18 cellular contexts compared by ENCODE assay signal in the genomic region with DNA sequence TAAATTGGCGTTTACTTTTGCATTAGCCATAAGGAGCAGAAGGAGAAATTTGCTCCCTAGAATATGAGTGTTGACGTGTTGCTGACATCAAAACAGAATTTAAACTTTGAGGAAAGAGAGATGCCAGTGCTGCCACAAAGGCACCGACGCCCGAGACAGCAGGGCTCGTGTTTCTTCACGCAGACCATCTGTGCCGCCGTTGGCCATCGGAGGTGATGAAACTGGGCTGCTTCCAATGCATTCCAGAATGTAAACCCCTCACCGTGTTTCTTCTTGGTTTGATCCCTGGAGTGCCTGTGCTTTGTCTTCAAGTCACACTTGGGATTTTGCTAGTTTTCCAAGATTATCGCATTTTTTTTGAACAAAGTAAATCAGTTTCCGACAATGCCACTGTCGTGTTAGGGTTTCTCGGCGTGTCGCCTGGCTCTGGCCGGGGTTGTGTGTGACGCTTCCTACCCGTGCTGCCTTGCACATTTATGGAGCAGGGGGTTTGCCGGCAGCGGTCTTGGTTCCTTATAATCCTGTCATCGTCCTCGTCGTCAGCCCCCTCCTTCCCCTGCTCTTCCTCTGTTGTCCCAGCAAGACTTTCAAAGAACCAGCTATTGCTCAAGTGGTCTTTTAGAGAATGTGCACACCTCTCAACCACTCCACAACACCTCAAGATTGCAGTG.
DNase-seq lines count a peak whose midpoint lies in the region; ATAC-seq and TF ChIP-seq lines count a peak whose summit lies in the region.
"Had no signal": no experiment of that assay in that cellular context is flagged by ENCODE, and none has a peak within 500 bp of the region (broad histone marks: within the 10 kb centered on the region; RNA-seq: fewer than 3 reads in every experiment).

No MANE protein-coding gene starts in this region.

- intact Hi-C loops in activated CD4-positive, alpha-beta memory T cell treated with anti-CD3 and anti-CD28 coated beads for 36 hours (cut with micrococcal nuclease) = no loop called here

- peaks cover 7% of the 10 kb centered on the region for H3K4me1 Mint-ChIP-seq in activated CD4-positive, alpha-beta memory T cell treated with anti-CD3 and anti-CD28 coated beads, Interleukin-2, amount 10 ng/mL, durations not matched to agents 7 days and 5 days
- H3K4me1 Mint-ChIP-seq in activated CD4-positive, alpha-beta memory T cell treated with anti-CD3 and anti-CD28 coated beads for 36 hours (ENCODE audit: low read depth) = peaks cover 11% of the 10 kb centered on the region
- H3K4me1 Mint-ChIP-seq in immature natural killer cell = peaks cover 18 to 25% of the 10 kb centered on the region in 2 donors

- H3K36me3 ChIP-seq in RWPE2 (ENCODE audit: low read depth) = no peaks in the 10 kb centered on the region

- peaks cover 10% of the 10 kb centered on the region for H3K27me3 Mint-ChIP-seq in activated CD4-positive, alpha-beta memory T cell treated with anti-CD3 and anti-CD28 coated beads, Interleukin-2, amount 10 ng/mL, durations not matched to agents 7 days and 5 days
- no peaks in the 10 kb centered on the region for H3K27me3 Mint-ChIP-seq in activated CD4-positive, alpha-beta memory T cell treated with anti-CD3 and anti-CD28 coated beads for 36 hours
- peaks cover 2 to 10% (median 3%) of the 10 kb centered on the region in 3 donors for H3K27me3 Mint-ChIP-seq in immature natural killer cell (ENCODE audit: low read depth in 3 of 3)

- no peaks in the 10 kb centered on the region for H3K4me1 ChIP-seq in RWPE2 (ENCODE audit: insufficient read depth, poor library complexity, severe bottlenecking)

- TF ChIP-seq CTCF in RWPE2 (IDR thresholded peaks at IDR 0.05; ENCODE audit: poor library complexity, severe bottlenecking) = no peak

- no peaks in the 10 kb centered on the region for H3K9me3 ChIP-seq in RWPE2 (ENCODE audit: severe bottlenecking)

- ATAC-seq in RWPE2 (ENCODE audit: low read depth) (no peak), HG03432 (IDR thresholded peaks at IDR 0.05; ENCODE audit: unreplicated experiment) (no peak)
- ATAC-seq: activated naive CD4-positive, alpha-beta T cell treated with anti-CD3 and anti-CD28 coated beads, Interleukin-2, amount 50 U/mL, for 72 hours; left colon had no signal

- CTCF ChIA-PET in activated CD4-positive, alpha-beta memory T cell treated with anti-CD3 and anti-CD28 coated beads, Interleukin-2, amount 10 ng/mL, durations not matched to agents 7 days and 5 days (lab: Charles Lee) = no interaction called here
- CTCF ChIA-PET in activated CD4-positive, alpha-beta memory T cell treated with anti-CD3 and anti-CD28 coated beads for 36 hours (lab: Charles Lee) = no interaction called here

- no peaks in the 10 kb centered on the region for H3K27me3 ChIP-seq in RWPE2 (ENCODE audit: insufficient read depth, poor library complexity, severe bottlenecking)

- peak; percentile 6 for DNase-seq in activated CD4-positive, alpha-beta memory T cell treated with anti-CD3 and anti-CD28 coated beads, Interleukin-2, amount 10 ng/mL, durations not matched to agents 7 days and 5 days
- DNase-seq in activated CD4-positive, alpha-beta memory T cell treated with anti-CD3 and anti-CD28 coated beads for 36 hours = no peak
- peak; percentile 36 for DNase-seq in RWPE2 (ENCODE audit: low spot score)
- DNase-seq in immature natural killer cell = no peak
- DNase-seq in stimulated activated CD8-positive, alpha-beta memory T cell treated with anti-CD3 and anti-CD28 coated beads, Interleukin-4, amount 100 ng/mL, for 48 hours = peak; percentile 12
- no peak for DNase-seq in stimulated activated CD4-positive, alpha-beta T cell treated with anti-CD3 and anti-CD28 coated beads, Interleukin-4, amount 100 ng/mL, for 4 hours
- DNase-seq in NOMO-1 (lab: John Stamatoyannopoulos, UW; ENCODE audit: unreplicated experiment in 2 of 2) = no peak
- DNase-seq: DMS 273 treated with DMSO at 0.1 percent for 48 hours; NCI-H1105; NCI-H2171; occipital lobe; stimulated activated CD4-positive, alpha-beta T cell treated with anti-CD3 and anti-CD28 coated beads, Interleukin-2, amount 100 ng/mL, for 48 hours; T-helper 9 cell had no signal

- H3K9me3 Mint-ChIP-seq in activated CD4-positive, alpha-beta memory T cell treated with anti-CD3 and anti-CD28 coated beads, Interleukin-2, amount 10 ng/mL, durations not matched to agents 7 days and 5 days = peaks cover 5% of the 10 kb centered on the region
- peaks cover 5% of the 10 kb centered on the region for H3K9me3 Mint-ChIP-seq in activated CD4-positive, alpha-beta memory T cell treated with anti-CD3 and anti-CD28 coated beads for 36 hours
- no peaks in the 10 kb centered on the region for H3K9me3 Mint-ChIP-seq in immature natural killer cell
- H3K9me3 Mint-ChIP-seq: activated naive CD4-positive, alpha-beta T cell treated with anti-CD3 and anti-CD28 coated beads, Interleukin-2, amount 50 U/mL, for 72 hours had no signal

- no peak overlapping the region for H3K4me3 Mint-ChIP-seq in activated CD4-positive, alpha-beta memory T cell treated with anti-CD3 and anti-CD28 coated beads, Interleukin-2, amount 10 ng/mL, durations not matched to agents 7 days and 5 days
- no peak overlapping the region for H3K4me3 Mint-ChIP-seq in activated CD4-positive, alpha-beta memory T cell treated with anti-CD3 and anti-CD28 coated beads for 36 hours
- peak overlapping the region; percentile 34 to 83 (median 65) for H3K4me3 Mint-ChIP-seq in immature natural killer cell

- no peaks in the 10 kb centered on the region for H3K36me3 Mint-ChIP-seq in activated CD4-positive, alpha-beta memory T cell treated with anti-CD3 and anti-CD28 coated beads, Interleukin-2, amount 10 ng/mL, durations not matched to agents 7 days and 5 days (ENCODE audit: low read depth)
- H3K36me3 Mint-ChIP-seq in activated CD4-positive, alpha-beta memory T cell treated with anti-CD3 and anti-CD28 coated beads for 36 hours = no peaks in the 10 kb centered on the region
- H3K36me3 Mint-ChIP-seq in immature natural killer cell = peaks cover 0 to 4% (median 0%) of the 10 kb centered on the region in 3 donors
- H3K36me3 Mint-ChIP-seq: activated naive CD4-positive, alpha-beta T cell treated with anti-CD3 and anti-CD28 coated beads, Interleukin-2, amount 50 U/mL, for 72 hours had no signal

- no peak overlapping the region for H3K27ac ChIP-seq in RWPE2 (ENCODE audit: poor library complexity, severe bottlenecking)
- H3K27ac ChIP-seq: epithelial cell of prostate had no signal

- H3K27ac Mint-ChIP-seq in activated CD4-positive, alpha-beta memory T cell treated with anti-CD3 and anti-CD28 coated beads, Interleukin-2, amount 10 ng/mL, durations not matched to agents 7 days and 5 days = no peak overlapping the region
- no peak overlapping the region for H3K27ac Mint-ChIP-seq in activated CD4-positive, alpha-beta memory T cell treated with anti-CD3 and anti-CD28 coated beads for 36 hours
- H3K27ac Mint-ChIP-seq in immature natural killer cell = peak overlapping the region; percentile 54 to 96 (median 87)
- H3K27ac Mint-ChIP-seq: activated naive CD4-positive, alpha-beta T cell treated with anti-CD3 and anti-CD28 coated beads, Interleukin-2, amount 50 U/mL, for 72 hours had no signal

- no peak overlapping the region for H3K4me3 ChIP-seq in RWPE2 (ENCODE audit: severe bottlenecking)
- H3K4me3 ChIP-seq: SK-N-MC had no signal

- POLR2A ChIA-PET in activated CD4-positive, alpha-beta memory T cell treated with anti-CD3 and anti-CD28 coated beads, Interleukin-2, amount 10 ng/mL, durations not matched to agents 7 days and 5 days (lab: Charles Lee) = no interaction called here
- POLR2A ChIA-PET in activated CD4-positive, alpha-beta memory T cell treated with anti-CD3 and anti-CD28 coated beads for 36 hours (lab: Charles Lee) = no interaction called here

Comparison
In these comparisons a context has a peak if more than half of its experiments do, and no peak if none do; other contexts are left out.
1. DNase-seq: peak in activated CD4-positive, alpha-beta memory T cell treated with anti-CD3 and anti-CD28 coated beads, Interleukin-2, amount 10 ng/mL, durations not matched to agents 7 days and 5 days (single experiment), RWPE2 (single experiment) and stimulated activated CD8-positive, alpha-beta memory T cell treated with anti-CD3 and anti-CD28 coated beads, Interleukin-4, amount 100 ng/mL, for 48 hours (single experiment); none in activated CD4-positive, alpha-beta memory T cell treated with anti-CD3 and anti-CD28 coated beads for 36 hours (single experiment), immature natural killer cell (0 of 3), stimulated activated CD4-positive, alpha-beta T cell treated with anti-CD3 and anti-CD28 coated beads, Interleukin-4, amount 100 ng/mL, for 4 hours (0 of 2) and NOMO-1 (0 of 2).
2. H3K27ac Mint-ChIP-seq: peak in immature natural killer cell (6 of 6); none in activated CD4-positive, alpha-beta memory T cell treated with anti-CD3 and anti-CD28 coated beads, Interleukin-2, amount 10 ng/mL, durations not matched to agents 7 days and 5 days (single experiment) and activated CD4-positive, alpha-beta memory T cell treated with anti-CD3 and anti-CD28 coated beads for 36 hours (single experiment).
3. H3K4me3 Mint-ChIP-seq: peak in immature natural killer cell (5 of 5); none in activated CD4-positive, alpha-beta memory T cell treated with anti-CD3 and anti-CD28 coated beads, Interleukin-2, amount 10 ng/mL, durations not matched to agents 7 days and 5 days (single experiment) and activated CD4-positive, alpha-beta memory T cell treated with anti-CD3 and anti-CD28 coated beads for 36 hours (single experiment).